1 cellular context compared by ENCODE assay signal in the genomic region with DNA sequence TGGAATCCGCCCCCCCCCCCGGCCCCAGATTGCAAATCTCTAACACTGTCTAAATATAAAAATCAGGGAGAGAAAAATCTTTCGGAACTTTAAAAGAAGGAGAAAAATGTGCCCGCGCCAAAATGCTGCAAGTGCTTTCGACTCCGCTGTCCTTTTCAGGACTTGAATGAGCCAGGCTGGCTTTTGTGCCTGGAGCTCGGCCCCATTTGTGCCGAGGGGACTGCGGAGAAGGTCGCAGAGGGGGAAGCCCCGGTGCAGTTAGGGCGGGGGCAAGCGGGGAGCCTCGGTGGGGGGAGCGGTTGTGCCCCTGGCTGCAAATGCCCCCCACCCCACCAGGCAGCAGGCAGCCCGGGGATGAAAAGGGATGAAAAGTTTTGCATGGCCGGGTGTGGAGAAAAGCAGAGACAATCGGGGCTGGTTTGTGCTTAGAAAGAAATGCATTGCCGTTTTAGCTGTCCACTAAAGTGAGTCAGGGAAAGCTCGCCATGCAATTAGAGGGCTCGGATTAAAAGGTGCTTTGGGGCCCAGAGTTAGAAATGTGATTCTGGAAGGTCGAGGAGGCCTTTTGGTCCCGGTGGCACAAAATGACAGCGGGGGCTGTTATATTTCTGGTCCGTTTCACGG.
TF ChIP-seq lines count a peak whose summit lies in the region.

No MANE protein-coding gene starts in this region.

TF ChIP-seq in GM23338, 12 proteins besides CTCF, POLR2A, EP300 and RAD21 (continued from another document):
- TF ChIP-seq, protein P1, sequence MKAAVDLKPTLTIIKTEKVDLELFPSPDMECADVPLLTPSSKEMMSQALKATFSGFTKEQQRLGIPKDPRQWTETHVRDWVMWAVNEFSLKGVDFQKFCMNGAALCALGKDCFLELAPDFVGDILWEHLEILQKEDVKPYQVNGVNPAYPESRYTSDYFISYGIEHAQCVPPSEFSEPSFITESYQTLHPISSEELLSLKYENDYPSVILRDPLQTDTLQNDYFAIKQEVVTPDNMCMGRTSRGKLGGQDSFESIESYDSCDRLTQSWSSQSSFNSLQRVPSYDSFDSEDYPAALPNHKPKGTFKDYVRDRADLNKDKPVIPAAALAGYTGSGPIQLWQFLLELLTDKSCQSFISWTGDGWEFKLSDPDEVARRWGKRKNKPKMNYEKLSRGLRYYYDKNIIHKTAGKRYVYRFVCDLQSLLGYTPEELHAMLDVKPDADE (IDR thresholded peaks at IDR 0.05), result no peak
- TF ChIP-seq ZNF462 (CRISPR knock-in tag; IDR thresholded peaks at IDR 0.05) (no peak), NANOG (IDR thresholded peaks at IDR 0.05; ENCODE audit: borderline replicate concordance) (no peak), STAT1 (IDR thresholded peaks at IDR 0.05; ENCODE audit: unreplicated experiment) (no peak)
